ENCODE assay signal across 20 cellular contexts in the genomic region with DNA sequence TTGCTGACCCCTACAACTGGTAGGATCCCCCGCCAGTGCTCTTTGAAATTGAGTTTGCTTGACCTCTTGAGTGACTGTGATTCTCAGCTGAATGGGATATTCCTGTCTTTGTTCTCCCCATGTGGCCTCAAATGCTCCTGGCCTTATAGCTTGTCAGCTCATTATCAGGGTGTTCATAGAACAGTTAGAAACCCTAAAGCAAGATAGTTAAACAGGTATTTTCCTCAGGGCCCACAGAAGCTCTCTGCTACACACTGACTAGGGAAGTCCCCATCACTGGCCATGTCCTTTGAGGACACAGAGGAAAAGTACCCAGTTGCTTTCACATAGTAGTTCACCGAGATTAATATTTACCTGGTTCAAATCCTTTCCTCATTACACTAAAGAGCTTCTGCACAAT.
DNase-seq lines count a peak whose midpoint lies in the region; ATAC-seq and TF ChIP-seq lines count a peak whose summit lies in the region.
"Had no signal": no experiment of that assay in that cellular context is flagged by ENCODE, and none has a peak within 500 bp of the region (broad histone marks: within the 10 kb centered on the region; RNA-seq: fewer than 3 reads in every experiment).

No MANE protein-coding gene starts in this region.

- in situ Hi-C loops in GM13977 (cut with MboI; ENCODE audit: low pct_unique_long_range_greater_than_20kb, low sequenced_read_pairs, unreplicated experiment) = no loop called here

- H3K9ac ChIP-seq in endodermal cell (ENCODE audit: extremely low read depth, low read length, poor library complexity, severe bottlenecking) = no peak overlapping the region

- no peaks in the 10 kb centered on the region for H3K36me3 Mint-ChIP-seq in endodermal cell (ENCODE audit: low read depth)
- H3K36me3 Mint-ChIP-seq: T-cell had no signal

- H3K27me3 ChIP-seq in endodermal cell (ENCODE audit: control insufficient read depth, insufficient read depth, low read length, poor library complexity, severe bottlenecking) = peaks cover 11% of the 10 kb centered on the region

- ATAC-seq in GM21619 (IDR thresholded peaks at IDR 0.05; ENCODE audit: unreplicated experiment) = peak; percentile 52
- peak; percentile 36 for ATAC-seq in HG03354 (IDR thresholded peaks at IDR 0.05; ENCODE audit: poor library complexity, severe bottlenecking, unreplicated experiment)
- ATAC-seq: Panc1, T-cell had no signal

- POLR2A ChIA-PET in HEK293T (lab: Yijun Ruan, JAX) = no interaction called here

- H3K9me3 ChIP-seq in endodermal cell (ENCODE audit: control insufficient read depth, low read length) = no peaks in the 10 kb centered on the region

- no peak overlapping the region for H3K4me3 Mint-ChIP-seq in endodermal cell
- H3K4me3 Mint-ChIP-seq: B cell; CD4-positive, alpha-beta memory T cell; T-cell had no signal

- no peak overlapping the region for H3K27ac ChIP-seq in endodermal cell (ENCODE audit: low read depth, low read length)
- H3K27ac ChIP-seq: SK-N-MC had no signal

- DNase-seq in endodermal cell (peak; percentile 77), epidermal melanocyte (ENCODE audit: insufficient read length, low spot score) (no peak), GM13977 (ENCODE audit: low spot score) (no peak), HEK293T (ENCODE audit: extremely low spot score) (no peak)
- no peak for DNase-seq in activated effector memory CD4-positive, alpha-beta T cell treated with Interleukin-2 at 50 U/mL for 16 hours
- DNase-seq: Calu3; CD4-positive, alpha-beta memory T cell; DMS53; KBM-7; NCI-H1092; NCI-H1694; NCI-H2107; NCI-H2227 treated with DMSO at 0.1 percent for 48 hours; NCI-H524; T-cell had no signal

- peaks cover 15% of the 10 kb centered on the region for H3K4me1 Mint-ChIP-seq in endodermal cell

- peaks cover 66% of the 10 kb centered on the region for H3K27me3 Mint-ChIP-seq in endodermal cell (ENCODE audit: insufficient read depth)

- H3K9me3 Mint-ChIP-seq in endodermal cell = no peaks in the 10 kb centered on the region
- H3K9me3 Mint-ChIP-seq: T-cell had no signal

- no peak for TF ChIP-seq CTCF in endodermal cell (conservative IDR thresholded peaks at IDR 0.05)
- TF ChIP-seq CTCF in GM13977 (IDR thresholded peaks at IDR 0.05; ENCODE audit: extremely low read depth, insufficient read depth, missing control alignments) = no peak

- H3K4me1 ChIP-seq in endodermal cell (ENCODE audit: control insufficient read depth, insufficient read depth, low read length) = no peaks in the 10 kb centered on the region

- H3K27ac Mint-ChIP-seq in endodermal cell = no peak overlapping the region
- H3K27ac Mint-ChIP-seq: B cell; CD4-positive, alpha-beta memory T cell; T-cell had no signal

- CTCF ChIA-PET in HEK293T (lab: Yijun Ruan, JAX) = no interaction called here

- no peak overlapping the region for H3K4me3 ChIP-seq in endodermal cell (ENCODE audit: low read length)
- H3K4me3 ChIP-seq: SK-N-MC had no signal

- 62 to 64% methylated on average over 2 of the region's 2 CpGs for WGBS in endodermal cell (ENCODE audit: insufficient coverage in 1 of 2, insufficient read length in 1 of 2), 2 experiments

- no peaks in the 10 kb centered on the region for H3K36me3 ChIP-seq in endodermal cell (ENCODE audit: control insufficient read depth, insufficient read depth, low read length)

TF ChIP-seq in HEK293T, 16 proteins besides CTCF, POLR2A, EP300 and RAD21:
- TF ChIP-seq ZNF384 (IDR thresholded peaks at IDR 0.05) (no peak), ELF4 (IDR thresholded peaks at IDR 0.05) (no peak), FOXM1 (IDR thresholded peaks at IDR 0.05; ENCODE audit: borderline replicate concordance) (no peak), SUZ12 (IDR thresholded peaks at IDR 0.05) (no peak), BHLHE40 (IDR thresholded peaks at IDR 0.05; ENCODE audit: borderline replicate concordance) (no peak)
- TF ChIP-seq, protein P1, sequence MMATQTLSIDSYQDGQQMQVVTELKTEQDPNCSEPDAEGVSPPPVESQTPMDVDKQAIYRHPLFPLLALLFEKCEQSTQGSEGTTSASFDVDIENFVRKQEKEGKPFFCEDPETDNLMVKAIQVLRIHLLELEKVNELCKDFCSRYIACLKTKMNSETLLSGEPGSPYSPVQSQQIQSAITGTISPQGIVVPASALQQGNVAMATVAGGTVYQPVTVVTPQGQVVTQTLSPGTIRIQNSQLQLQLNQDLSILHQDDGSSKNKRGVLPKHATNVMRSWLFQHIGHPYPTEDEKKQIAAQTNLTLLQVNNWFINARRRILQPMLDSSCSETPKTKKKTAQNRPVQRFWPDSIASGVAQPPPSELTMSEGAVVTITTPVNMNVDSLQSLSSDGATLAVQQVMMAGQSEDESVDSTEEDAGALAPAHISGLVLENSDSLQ (IDR thresholded peaks at IDR 0.05) = no peak
